8 cellular contexts compared by ENCODE assay signal in the genomic region with DNA sequence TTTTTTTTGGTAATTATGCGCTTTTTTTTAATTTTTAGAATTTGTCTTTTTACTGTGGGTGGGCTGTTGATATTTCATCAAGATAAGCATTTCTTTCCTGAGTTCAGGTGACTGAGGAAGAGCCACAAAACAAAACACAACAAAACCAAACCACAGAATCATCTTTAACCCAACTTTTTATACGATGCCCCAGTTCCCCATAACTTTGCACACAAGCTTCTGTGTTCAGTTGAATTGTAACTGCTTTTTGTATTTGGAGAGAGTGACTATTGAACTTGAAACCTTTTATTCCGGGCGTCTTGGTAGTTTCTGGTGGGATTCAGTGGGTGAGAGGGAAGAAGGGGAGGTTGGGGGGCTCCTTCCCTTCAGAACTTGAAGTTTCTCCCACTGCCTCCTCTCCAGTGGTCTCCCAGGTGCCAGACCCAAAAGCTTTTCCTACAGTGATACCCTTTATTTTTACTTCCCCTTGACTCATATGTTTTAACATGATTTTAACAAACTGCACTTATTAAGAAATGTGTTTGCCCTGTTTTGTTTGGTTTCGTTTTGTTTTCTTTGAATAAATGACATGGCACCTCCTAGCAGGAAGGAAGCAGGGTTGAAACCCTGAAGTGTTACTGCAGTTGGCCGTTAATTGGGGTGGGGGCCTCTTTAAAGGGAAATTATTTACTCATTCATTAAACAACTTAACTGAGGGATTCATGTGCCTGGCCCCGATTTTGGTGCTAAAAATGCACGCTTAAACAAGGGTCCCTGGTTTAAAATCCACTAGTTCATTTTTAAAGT. TPM values are rescaled to one million over a fixed set of nuclear protein-coding genes. Genes with fewer than 3 reads are reported as not detected.
DNase-seq lines count a peak whose midpoint lies in the region; ATAC-seq, FAIRE-seq and TF ChIP-seq lines count a peak whose summit lies in the region.

No MANE protein-coding gene starts in this region.

- H3K4me1 Mint-ChIP-seq in CD14-positive monocyte (peaks cover 70% of the 10 kb centered on the region), nephron (peaks cover 38% of the 10 kb centered on the region)

- no peaks in the 10 kb centered on the region for H3K27me3 ChIP-seq in Karpas-422 (ENCODE audit: low read length)
- no peaks in the 10 kb centered on the region for H3K27me3 ChIP-seq in breast epithelium

- H3K4me2 ChIP-seq in Karpas-422 (ENCODE audit: low read depth, low read length, poor library complexity, severe bottlenecking): no peak overlapping the region

- no peak for TF ChIP-seq CTCF in CD14-positive monocyte (IDR thresholded peaks at IDR 0.05)
- no peak for TF ChIP-seq CTCF in breast epithelium (IDR thresholded peaks at IDR 0.05)
- no peak for TF ChIP-seq CTCF in nephron (IDR thresholded peaks at IDR 0.05; ENCODE audit: unreplicated experiment in 3 of 3)

- H3K27ac ChIP-seq in Karpas-422 (ENCODE audit: low read length) (peak overlapping the region; percentile 77), breast epithelium (peak overlapping the region; percentile 96 to 98)

- H2AFZ ChIP-seq in Karpas-422 (ENCODE audit: low read length): no peak overlapping the region

- H3K9ac ChIP-seq in Karpas-422 (ENCODE audit: low read length): peak overlapping the region; percentile 28; the same call in 1 of the 2 replicates

- TF ChIP-seq POLR2A in breast epithelium (IDR thresholded peaks at IDR 0.05): no peak

- H3K9me3 Mint-ChIP-seq in CD14-positive monocyte (peaks cover 0 to 3% (median 0%) of the 10 kb centered on the region in 7 donors), nephron (no peaks in the 10 kb centered on the region)

- H3K9me2 ChIP-seq in Karpas-422 (replicated peaks; ENCODE audit: insufficient read depth, low read length): no peaks in the 10 kb centered on the region

- H3K36me3 ChIP-seq in Karpas-422 (ENCODE audit: insufficient read depth, low read length) (peaks cover 14% of the 10 kb centered on the region; the same call in 1 of the 2 replicates), breast epithelium (peaks cover 24% of the 10 kb centered on the region)

- H3K4me3 ChIP-seq in Karpas-422 (ENCODE audit: low read length) (no peak overlapping the region), breast epithelium (no peak overlapping the region)

- H3K79me2 ChIP-seq in Karpas-422 (ENCODE audit: low read length): peaks cover 21% of the 10 kb centered on the region

- H3K27me3 Mint-ChIP-seq in CD14-positive monocyte (ENCODE audit: low read depth in 3 of 3): no peaks in the 10 kb centered on the region
- no peaks in the 10 kb centered on the region for H3K27me3 Mint-ChIP-seq in nephron (ENCODE audit: low read depth)

- intact Hi-C loops in CD14-positive monocyte (cut with micrococcal nuclease) (loop anchor here (1.0 to 10.0 kb wide), 6 partner anchors 40 to 335 kb away; partner anchors contain the start of gene TGFB1 (in 1 of the 2)), breast epithelium (cut with DNase I; ENCODE audit: low total_unique reads) (loop anchor here (5.0 kb wide), 1 partner anchor 350 kb away; no protein-coding TSS in a partner anchor)

- peak overlapping the region; percentile 97 to 100 (median 99) for H3K27ac Mint-ChIP-seq in CD14-positive monocyte
- H3K27ac Mint-ChIP-seq in nephron: peak overlapping the region; percentile 63 to 97 (median 71)

- H4K20me1 ChIP-seq in Karpas-422 (ENCODE audit: insufficient read depth, low read depth, low read length): no peaks in the 10 kb centered on the region

- peak overlapping the region; percentile 17 to 58 for H3K4me3 Mint-ChIP-seq in CD14-positive monocyte
- no peak overlapping the region for H3K4me3 Mint-ChIP-seq in nephron

- DNase-seq in CD14-positive monocyte (ENCODE audit: low spot score): no peak
- peak; percentile 39 for DNase-seq in Karpas-422
- no peak for DNase-seq in breast epithelium (ENCODE audit: low spot score in 2 of 2)
- no peak for DNase-seq in dedifferentiated amniotic fluid mesenchymal stem cell (ENCODE audit: extremely low spot score)
- DNase-seq in RCC 7860 (ENCODE audit: low spot score): no peak

- no peak for FAIRE-seq in RCC 7860 (lab: Jason Lieb, UNC)

- H3K36me3 Mint-ChIP-seq in CD14-positive monocyte (peaks cover 48 to 61% of the 10 kb centered on the region in 2 donors), nephron (ENCODE audit: low read depth) (peaks cover 46% of the 10 kb centered on the region)

- no peak for ATAC-seq in esophagus mucosa
- no peak for ATAC-seq in HG03432 (IDR thresholded peaks at IDR 0.05; ENCODE audit: unreplicated experiment)

- H3K9me3 ChIP-seq in Karpas-422 (ENCODE audit: low read length) (no peaks in the 10 kb centered on the region), breast epithelium (no peaks in the 10 kb centered on the region)

- peaks cover 33% of the 10 kb centered on the region for H3K4me1 ChIP-seq in Karpas-422 (ENCODE audit: low read length)
- H3K4me1 ChIP-seq in breast epithelium: peaks cover 3 to 18% of the 10 kb centered on the region in 2 donors

RNA-seq across cellular contexts. Expression of gene CCDC97, which starts 2.7 kb away (rescaled TPM):
- polyA plus RNA-seq in CD14-positive monocyte: 10 to 100 TPM in 1 of 2 donors, 1 to 10 TPM in 1; 8.8 to 13.0 TPM
- 15.5 and 17.3 TPM in 2 replicates for total RNA-seq in Karpas-422 (2014; rRNA removed; shearing (Covaris generic); ENCODE audit: low replicate concordance)
- total RNA-seq in breast epithelium (10 to 100 TPM; 15.4 to 15.7 (median 15.4) TPM), esophagus mucosa (19.3 TPM)

RNA-seq across cellular contexts. Expression of gene HNRNPUL1, which starts 43.1 kb away (rescaled TPM):
- 10 to 100 TPM; 22.6 to 30.3 TPM for polyA plus RNA-seq in CD14-positive monocyte
- total RNA-seq in Karpas-422 (2014; rRNA removed; shearing (Covaris generic); ENCODE audit: low replicate concordance): 99.4 and 144 TPM in 2 replicates
- total RNA-seq in breast epithelium (100 to 1,000 TPM; 116 to 146 (median 125) TPM), esophagus mucosa (116 TPM)

RNA-seq across cellular contexts. Expression of gene TGFB1, which starts 46.4 kb away (rescaled TPM):
- 10 to 100 TPM; 30.6 to 42.2 TPM for polyA plus RNA-seq in CD14-positive monocyte
- 17.5 and 26.0 TPM in 2 replicates for total RNA-seq in Karpas-422 (2014; rRNA removed; shearing (Covaris generic); ENCODE audit: low replicate concordance)
- total RNA-seq in breast epithelium (10 to 100 TPM; 12.0 to 21.4 (median 13.4) TPM), esophagus mucosa (53.8 TPM)

RNA-seq across cellular contexts. Expression of gene B9D2, which starts 56.7 kb away (rescaled TPM):
- polyA plus RNA-seq in CD14-positive monocyte: 10 to 100 TPM; 25.1 to 32.5 TPM
- total RNA-seq in Karpas-422 (2014; rRNA removed; shearing (Covaris generic); ENCODE audit: low replicate concordance): 4.1 and 7.6 TPM in 2 replicates
- total RNA-seq in breast epithelium: 1 to 10 TPM; 4.0 to 7.3 (median 4.3) TPM
- total RNA-seq in esophagus mucosa: 4.3 TPM

Comparison
In these comparisons a context has a peak if more than half of its experiments do, and no peak if none do; other contexts are left out.
1. H3K4me3 Mint-ChIP-seq: peak in CD14-positive monocyte (2 of 2); none in nephron (0 of 3).